ENCODE assay signal across 1 cellular context in genomic region chr22:46762238-46763050, GRCh38.
TF ChIP-seq lines count a peak whose summit lies in the region.

TBC1D22A (plus strand) TSS chr22:46762650; CDS start chr22:46762787, 137 bp downstream.

TF ChIP-seq in K562, 482 proteins besides CTCF, POLR2A, EP300 and RAD21 (continued from another document and continues in another):
- no peak for TF ChIP-seq ZNF780A (CRISPR knock-in tag; IDR thresholded peaks at IDR 0.05)
- TF ChIP-seq MEF2A (IDR thresholded peaks at IDR 0.05; ENCODE audit: control insufficient read depth, low read depth, low read length): no peak
- TF ChIP-seq EZH2 (IDR thresholded peaks at IDR 0.05; ENCODE audit: borderline replicate concordance, low read depth, low read length): no peak
- TF ChIP-seq SUPT5H (IDR thresholded peaks at IDR 0.05): peak; percentile 94
- TF ChIP-seq ETV1 (tag; conservative IDR thresholded peaks at IDR 0.05; ENCODE audit: low read depth): peak; percentile 60; the same call in 1 of the 2 replicates
- TF ChIP-seq POLR3G (IDR thresholded peaks at IDR 0.05; ENCODE audit: extremely low read depth, insufficient read length, insufficient replicate concordance): no peak
- TF ChIP-seq RBFOX2 (IDR thresholded peaks at IDR 0.05; ENCODE audit: low read depth, low read length): peak; percentile 100
- TF ChIP-seq TCF7 (IDR thresholded peaks at IDR 0.05; ENCODE audit: borderline replicate concordance): no peak
- no peak for TF ChIP-seq TRIM25 (IDR thresholded peaks at IDR 0.05; ENCODE audit: borderline replicate concordance)
- TF ChIP-seq DIDO1 (tag; IDR thresholded peaks at IDR 0.05; ENCODE audit: low read depth): peak; percentile 56; the same call in 1 of the 2 replicates
- peak; percentile 88 for TF ChIP-seq FIP1L1 (IDR thresholded peaks at IDR 0.05; ENCODE audit: low read depth, low read length, poor library complexity, severe bottlenecking)
- TF ChIP-seq HLTF (IDR thresholded peaks at IDR 0.05): peak; percentile 76; the same call in 1 of the 2 replicates
- peak; percentile 78; the same call in 1 of the 2 replicates for TF ChIP-seq KLF13 (tag; IDR thresholded peaks at IDR 0.05; ENCODE audit: borderline replicate concordance, low read depth)
- TF ChIP-seq POU5F1 (IDR thresholded peaks at IDR 0.05; ENCODE audit: borderline replicate concordance, low read depth, low read length, partially characterized antibody): no peak
- peak; percentile 97 for TF ChIP-seq ZBTB40 (IDR thresholded peaks at IDR 0.05)
- TF ChIP-seq ZBTB40 (CRISPR knock-in tag; IDR thresholded peaks at IDR 0.05): no peak
- TF ChIP-seq SIN3B (IDR thresholded peaks at IDR 0.05; ENCODE audit: low read depth): peak; percentile 92
- TF ChIP-seq CREB3L1 (IDR thresholded peaks at IDR 0.05; ENCODE audit: borderline replicate concordance, low read depth): peak; percentile 88; the same call in 1 of the 2 replicates
- TF ChIP-seq SMAD1 (IDR thresholded peaks at IDR 0.05; ENCODE audit: low read depth, low read length, partially characterized antibody): peak; percentile 22
- TF ChIP-seq ZFX (CRISPR knock-in tag; IDR thresholded peaks at IDR 0.05): peak; percentile 87
- TF ChIP-seq POLR2H (tag; IDR thresholded peaks at IDR 0.05; ENCODE audit: low read depth): peak; percentile 70
- no peak for TF ChIP-seq ID3 (CRISPR knock-in tag; IDR thresholded peaks at IDR 0.05)
- TF ChIP-seq ID3 (tag; IDR thresholded peaks at IDR 0.05): peak; percentile 47; the same call in 1 of the 2 replicates
- TF ChIP-seq MAX (CRISPR knock-in tag; IDR thresholded peaks at IDR 0.05): peak; percentile 88
- no peak for TF ChIP-seq CBX5 (IDR thresholded peaks at IDR 0.05; ENCODE audit: borderline replicate concordance, low read depth)
- TF ChIP-seq GATAD2A (IDR thresholded peaks at IDR 0.05): no peak
- peak; percentile 83; the same call in 1 of the 2 replicates for TF ChIP-seq ZBTB7A (IDR thresholded peaks at IDR 0.05; ENCODE audit: borderline replicate concordance, control insufficient read depth, low read depth, low read length)
- no peak for TF ChIP-seq ARID3A (IDR thresholded peaks at IDR 0.05; ENCODE audit: borderline replicate concordance, low read depth, low read length)
- peak; percentile 52; the same call in 1 of the 2 replicates for TF ChIP-seq JUN (IDR thresholded peaks at IDR 0.05; ENCODE audit: borderline replicate concordance, low read depth, low read length)
- no peak for TF ChIP-seq JUN (CRISPR knock-in tag; IDR thresholded peaks at IDR 0.05; ENCODE audit: borderline replicate concordance)
- TF ChIP-seq GMEB1 (CRISPR knock-in tag; IDR thresholded peaks at IDR 0.05): peak; percentile 94
- peak; percentile 97 for TF ChIP-seq GABPA (tag; conservative IDR thresholded peaks at IDR 0.05; ENCODE audit: low read depth)
- TF ChIP-seq IRF9 (tag; IDR thresholded peaks at IDR 0.05): no peak
- TF ChIP-seq ZNF717 (CRISPR knock-in tag; IDR thresholded peaks at IDR 0.05): no peak
- TF ChIP-seq ETV5 (CRISPR knock-in tag; IDR thresholded peaks at IDR 0.05; ENCODE audit: low read depth): peak; percentile 70; the same call in 1 of the 2 replicates
- peak in 1 of 2 experiments; percentile 6; a peak in 1 of 4 replicates for TF ChIP-seq RCOR1 (IDR thresholded peaks at IDR 0.05; ENCODE audit: borderline replicate concordance in 1 of 2, low read depth in 2 of 2, low read length in 2 of 2)
- TF ChIP-seq MXD1 (CRISPR knock-in tag; IDR thresholded peaks at IDR 0.05; ENCODE audit: borderline replicate concordance, poor library complexity, severe bottlenecking): peak; percentile 82
- no peak for TF ChIP-seq NFXL1 (CRISPR knock-in tag; IDR thresholded peaks at IDR 0.05)
- TF ChIP-seq RBM25 (IDR thresholded peaks at IDR 0.05; ENCODE audit: low read depth, low read length, severe bottlenecking): no peak
